In the genomic region with DNA sequence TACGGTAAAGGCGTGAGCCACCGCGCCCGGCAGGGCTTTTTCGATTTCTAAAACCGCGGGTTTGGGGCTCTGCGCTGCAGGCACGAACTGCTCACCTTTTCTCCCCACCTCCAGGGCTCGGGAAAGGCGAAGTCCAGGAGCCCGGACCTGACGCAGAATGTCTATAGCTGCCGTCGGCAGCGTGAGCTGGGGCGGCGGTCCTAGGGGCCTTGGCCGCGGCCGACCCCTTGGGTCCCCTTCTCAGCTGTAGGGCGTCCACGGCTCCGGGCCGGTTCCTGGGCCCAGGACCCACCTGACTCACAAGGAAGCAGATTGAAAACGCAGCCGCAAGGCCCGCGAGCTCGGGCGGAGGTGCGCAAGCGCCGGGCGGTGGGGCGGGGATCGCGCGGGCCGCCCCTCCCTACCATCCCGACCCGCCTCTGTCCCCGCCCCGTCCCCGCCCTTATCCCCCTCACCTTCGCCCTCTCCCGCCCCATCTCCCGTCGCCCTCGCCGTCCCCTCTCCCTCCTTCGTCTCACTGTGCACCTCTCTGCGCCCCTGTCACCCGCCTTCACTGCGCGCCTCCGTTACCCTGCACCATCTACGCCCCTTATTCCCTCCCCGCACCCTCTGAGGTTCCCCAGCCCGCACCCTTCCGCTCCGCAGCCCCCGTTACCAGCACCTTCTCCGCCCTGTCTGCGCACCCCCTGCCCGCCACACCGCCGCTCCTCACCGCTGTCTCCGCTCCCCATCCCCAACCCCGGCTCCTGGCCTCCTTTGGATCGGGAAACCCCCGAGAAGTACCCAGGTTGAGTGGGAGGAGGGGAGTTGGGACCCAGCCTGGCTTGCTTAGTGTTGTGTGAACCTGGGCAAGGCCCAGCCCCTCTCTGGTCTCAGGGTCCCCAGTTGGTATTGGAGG, we compare ENCODE assay signal across 1 cellular context.
TF ChIP-seq lines count a peak whose summit lies in the region.

HDHD3 (minus strand) TSS at position 353 of the 898 bp plus-strand sequence. CDS start 2,632 bp downstream, outside the sequence.

TF ChIP-seq in HepG2, 621 proteins besides CTCF, POLR2A, EP300 and RAD21 (continued from another document and continues in another):
- TF ChIP-seq GABPA (IDR thresholded peaks at IDR 0.05; ENCODE audit: low read depth, low read length) (no peak), GABPA (CRISPR knock-in tag; IDR thresholded peaks at IDR 0.05; ENCODE audit: low read depth) (no peak), ZMYM3 (CRISPR knock-in tag; IDR thresholded peaks at IDR 0.05) (peak; percentile 51; the same call in 1 of the 2 replicates), SMYD3 (CRISPR knock-in tag; IDR thresholded peaks at IDR 0.05) (no peak), REPIN1 (CRISPR knock-in tag; IDR thresholded peaks at IDR 0.05; ENCODE audit: borderline replicate concordance, low read depth) (peak; percentile 24; the same call in 1 of the 2 replicates), ZNF720 (CRISPR knock-in tag; IDR thresholded peaks at IDR 0.05) (no peak), CCDC6 (CRISPR knock-in tag; IDR thresholded peaks at IDR 0.05) (0 out of 2 replicates have a peak, but pooled peaks have one; percentile 43), NBN (conservative IDR thresholded peaks at IDR 0.05) (no peak), GATA4 (IDR thresholded peaks at IDR 0.05; ENCODE audit: borderline replicate concordance, low read depth) (peak; percentile 27; the same call in 1 of the 2 replicates), SP4 (CRISPR knock-in tag; IDR thresholded peaks at IDR 0.05) (peak; percentile 73), ETV5 (CRISPR knock-in tag; IDR thresholded peaks at IDR 0.05; ENCODE audit: borderline replicate concordance) (peak; percentile 51; the same call in 1 of the 2 replicates), ZNF556 (CRISPR knock-in tag; IDR thresholded peaks at IDR 0.05; ENCODE audit: borderline replicate concordance) (peak; percentile 28; the same call in 1 of the 2 replicates), FOXO4 (CRISPR knock-in tag; conservative IDR thresholded peaks at IDR 0.05) (0 out of 2 replicates have a peak, but pooled peaks have one; percentile 47), RARA (CRISPR knock-in tag; IDR thresholded peaks at IDR 0.05) (peak; percentile 21; the same call in 1 of the 2 replicates), PPARG (CRISPR knock-in tag; conservative IDR thresholded peaks at IDR 0.05) (0 out of 2 replicates have a peak, but pooled peaks have one; percentile 28), ZNF781 (CRISPR knock-in tag; IDR thresholded peaks at IDR 0.05; ENCODE audit: borderline replicate concordance, not compliant biosample characterization) (no peak), ERF (CRISPR knock-in tag; IDR thresholded peaks at IDR 0.05) (peak; percentile 82), ZNF350 (CRISPR knock-in tag; IDR thresholded peaks at IDR 0.05; ENCODE audit: borderline replicate concordance, low read depth) (no peak), MXD3 (CRISPR knock-in tag; IDR thresholded peaks at IDR 0.05) (peak; percentile 81), ZNF709 (CRISPR knock-in tag; IDR thresholded peaks at IDR 0.05) (peak; percentile 66), ZSCAN25 (CRISPR knock-in tag; IDR thresholded peaks at IDR 0.05) (peak; percentile 91), ZEB1 (IDR thresholded peaks at IDR 0.05; ENCODE audit: insufficient replicate concordance, low read depth) (peak; percentile 38), THAP7 (CRISPR knock-in tag; IDR thresholded peaks at IDR 0.05) (no peak), FOXA3 (CRISPR knock-in tag; IDR thresholded peaks at IDR 0.05) (0 out of 2 replicates have a peak, but pooled peaks have one; percentile 6), BRCA1 (CRISPR knock-in tag; IDR thresholded peaks at IDR 0.05) (no peak), THAP11 (CRISPR knock-in tag; IDR thresholded peaks at IDR 0.05) (peak; percentile 43; the same call in 1 of the 2 replicates), HNF1B (CRISPR knock-in tag; IDR thresholded peaks at IDR 0.05) (peak; percentile 34), MLLT10 (CRISPR knock-in tag; IDR thresholded peaks at IDR 0.05) (no peak), CBFB (CRISPR knock-in tag; IDR thresholded peaks at IDR 0.05) (peak; percentile 45; the same call in 1 of the 2 replicates), POLR2G (IDR thresholded peaks at IDR 0.05; ENCODE audit: low read depth, low read length) (peak; percentile 82), SMAD3 (CRISPR knock-in tag; IDR thresholded peaks at IDR 0.05) (peak; percentile 57; the same call in 1 of the 2 replicates), ISL2 (CRISPR knock-in tag; IDR thresholded peaks at IDR 0.05) (peak; percentile 67; the same call in 1 of the 2 replicates), ZNF335 (CRISPR knock-in tag; IDR thresholded peaks at IDR 0.05) (no peak), PHF5A (CRISPR knock-in tag; IDR thresholded peaks at IDR 0.05; ENCODE audit: low read depth, unreplicated experiment) (peak; percentile 36), KAT7 (CRISPR knock-in tag; IDR thresholded peaks at IDR 0.05; ENCODE audit: borderline replicate concordance) (peak; percentile 60; the same call in 1 of the 2 replicates), TAF15 (IDR thresholded peaks at IDR 0.05; ENCODE audit: low read depth, low read length, poor library complexity, severe bottlenecking) (peak; percentile 70), MED13 (CRISPR knock-in tag; IDR thresholded peaks at IDR 0.05) (peak; percentile 36; the same call in 1 of the 2 replicates), ZBTB26 (CRISPR knock-in tag; IDR thresholded peaks at IDR 0.05; ENCODE audit: borderline replicate concordance) (no peak; the same call in 1 of the 2 replicates), NKX3-1 (CRISPR knock-in tag; IDR thresholded peaks at IDR 0.05) (peak; percentile 84), ZMYM2 (CRISPR knock-in tag; IDR thresholded peaks at IDR 0.05) (0 out of 2 replicates have a peak, but pooled peaks have one; percentile 41), SOX5 (CRISPR knock-in tag; IDR thresholded peaks at IDR 0.05; ENCODE audit: borderline replicate concordance) (no peak), MTERF4 (CRISPR knock-in tag; IDR thresholded peaks at IDR 0.05) (no peak), ZNF451 (CRISPR knock-in tag; IDR thresholded peaks at IDR 0.05) (peak; percentile 31; the same call in 1 of the 2 replicates), SMAD1 (CRISPR knock-in tag; IDR thresholded peaks at IDR 0.05; ENCODE audit: borderline replicate concordance, low read depth) (no peak; the same call in 1 of the 2 replicates), KDM4B (CRISPR knock-in tag; IDR thresholded peaks at IDR 0.05) (0 out of 2 replicates have a peak, but pooled peaks have one; percentile 56), ASH2L (IDR thresholded peaks at IDR 0.05; ENCODE audit: insufficient read length, low read depth, low read length) (peak; percentile 33)
- TF ChIP-seq, protein P1, sequence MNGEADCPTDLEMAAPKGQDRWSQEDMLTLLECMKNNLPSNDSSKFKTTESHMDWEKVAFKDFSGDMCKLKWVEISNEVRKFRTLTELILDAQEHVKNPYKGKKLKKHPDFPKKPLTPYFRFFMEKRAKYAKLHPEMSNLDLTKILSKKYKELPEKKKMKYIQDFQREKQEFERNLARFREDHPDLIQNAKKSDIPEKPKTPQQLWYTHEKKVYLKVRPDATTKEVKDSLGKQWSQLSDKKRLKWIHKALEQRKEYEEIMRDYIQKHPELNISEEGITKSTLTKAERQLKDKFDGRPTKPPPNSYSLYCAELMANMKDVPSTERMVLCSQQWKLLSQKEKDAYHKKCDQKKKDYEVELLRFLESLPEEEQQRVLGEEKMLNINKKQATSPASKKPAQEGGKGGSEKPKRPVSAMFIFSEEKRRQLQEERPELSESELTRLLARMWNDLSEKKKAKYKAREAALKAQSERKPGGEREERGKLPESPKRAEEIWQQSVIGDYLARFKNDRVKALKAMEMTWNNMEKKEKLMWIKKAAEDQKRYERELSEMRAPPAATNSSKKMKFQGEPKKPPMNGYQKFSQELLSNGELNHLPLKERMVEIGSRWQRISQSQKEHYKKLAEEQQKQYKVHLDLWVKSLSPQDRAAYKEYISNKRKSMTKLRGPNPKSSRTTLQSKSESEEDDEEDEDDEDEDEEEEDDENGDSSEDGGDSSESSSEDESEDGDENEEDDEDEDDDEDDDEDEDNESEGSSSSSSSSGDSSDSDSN (CRISPR knock-in tag; IDR thresholded peaks at IDR 0.05) = peak; percentile 79
- TF ChIP-seq, protein P2, sequence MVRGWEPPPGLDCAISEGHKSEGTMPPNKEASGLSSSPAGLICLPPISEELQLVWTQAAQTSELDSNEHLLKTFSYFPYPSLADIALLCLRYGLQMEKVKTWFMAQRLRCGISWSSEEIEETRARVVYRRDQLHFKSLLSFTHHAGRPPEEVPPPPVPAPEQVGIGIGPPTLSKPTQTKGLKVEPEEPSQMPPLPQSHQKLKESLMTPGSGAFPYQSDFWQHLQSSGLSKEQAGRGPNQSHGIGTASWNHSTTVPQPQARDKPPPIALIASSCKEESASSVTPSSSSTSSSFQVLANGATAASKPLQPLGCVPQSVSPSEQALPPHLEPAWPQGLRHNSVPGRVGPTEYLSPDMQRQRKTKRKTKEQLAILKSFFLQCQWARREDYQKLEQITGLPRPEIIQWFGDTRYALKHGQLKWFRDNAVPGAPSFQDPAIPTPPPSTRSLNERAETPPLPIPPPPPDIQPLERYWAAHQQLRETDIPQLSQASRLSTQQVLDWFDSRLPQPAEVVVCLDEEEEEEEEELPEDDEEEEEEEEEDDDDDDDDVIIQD (CRISPR knock-in tag; IDR thresholded peaks at IDR 0.05; ENCODE audit: low read depth) = no peak
- TF ChIP-seq, protein P3, sequence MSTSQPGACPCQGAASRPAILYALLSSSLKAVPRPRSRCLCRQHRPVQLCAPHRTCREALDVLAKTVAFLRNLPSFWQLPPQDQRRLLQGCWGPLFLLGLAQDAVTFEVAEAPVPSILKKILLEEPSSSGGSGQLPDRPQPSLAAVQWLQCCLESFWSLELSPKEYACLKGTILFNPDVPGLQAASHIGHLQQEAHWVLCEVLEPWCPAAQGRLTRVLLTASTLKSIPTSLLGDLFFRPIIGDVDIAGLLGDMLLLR (CRISPR knock-in tag; IDR thresholded peaks at IDR 0.05) = peak; percentile 80
- TF ChIP-seq, protein P4, sequence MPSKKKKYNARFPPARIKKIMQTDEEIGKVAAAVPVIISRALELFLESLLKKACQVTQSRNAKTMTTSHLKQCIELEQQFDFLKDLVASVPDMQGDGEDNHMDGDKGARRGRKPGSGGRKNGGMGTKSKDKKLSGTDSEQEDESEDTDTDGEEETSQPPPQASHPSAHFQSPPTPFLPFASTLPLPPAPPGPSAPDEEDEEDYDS (CRISPR knock-in tag; IDR thresholded peaks at IDR 0.05) = peak; percentile 76
- TF ChIP-seq, protein P5, sequence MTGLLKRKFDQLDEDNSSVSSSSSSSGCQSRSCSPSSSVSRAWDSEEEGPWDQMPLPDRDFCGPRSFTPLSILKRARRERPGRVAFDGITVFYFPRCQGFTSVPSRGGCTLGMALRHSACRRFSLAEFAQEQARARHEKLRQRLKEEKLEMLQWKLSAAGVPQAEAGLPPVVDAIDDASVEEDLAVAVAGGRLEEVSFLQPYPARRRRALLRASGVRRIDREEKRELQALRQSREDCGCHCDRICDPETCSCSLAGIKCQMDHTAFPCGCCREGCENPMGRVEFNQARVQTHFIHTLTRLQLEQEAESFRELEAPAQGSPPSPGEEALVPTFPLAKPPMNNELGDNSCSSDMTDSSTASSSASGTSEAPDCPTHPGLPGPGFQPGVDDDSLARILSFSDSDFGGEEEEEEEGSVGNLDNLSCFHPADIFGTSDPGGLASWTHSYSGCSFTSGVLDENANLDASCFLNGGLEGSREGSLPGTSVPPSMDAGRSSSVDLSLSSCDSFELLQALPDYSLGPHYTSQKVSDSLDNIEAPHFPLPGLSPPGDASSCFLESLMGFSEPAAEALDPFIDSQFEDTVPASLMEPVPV (CRISPR knock-in tag; IDR thresholded peaks at IDR 0.05) = peak; percentile 53; the same call in 1 of the 2 replicates
